In genomic region chr16:88784074-88784855, GRCh38 we compare ENCODE assay signal across 8 cellular contexts. TPM values are rescaled to one million over a fixed set of nuclear protein-coding genes. Genes with fewer than 3 reads are reported as not detected.
A peak's percentile ranks its signal among the peaks of the same experiment; 100 is the strongest.
DNase-seq lines count a peak whose midpoint lies in the region; ATAC-seq and TF ChIP-seq lines count a peak whose summit lies in the region.

No MANE protein-coding gene starts in this region.

- H3K4me1 ChIP-seq in GM23338 (ENCODE audit: insufficient read depth), result peaks cover 10% of the 10 kb centered on the region; the same call in 1 of the 2 replicates

- H3F3A ChIP-seq in GM23338 (replicated peaks; ENCODE audit: low read depth), result peaks cover 9% of the 10 kb centered on the region; the same call in 1 of the 2 replicates

- H3K27me3 Mint-ChIP-seq in GM23338 (ENCODE audit: insufficient read depth, low read depth, poor library complexity), result peaks cover 14% of the 10 kb centered on the region

- peak overlapping the region; percentile 82 for H3K4me2 ChIP-seq in GM23338

- TF ChIP-seq CTCF in GM23338 (conservative IDR thresholded peaks at IDR 0.05; ENCODE audit: low read depth in 2 of 2), result peak; percentile 43 to 44
- peak; percentile 67 for TF ChIP-seq CTCF in astrocyte of the cerebellum (IDR thresholded peaks at IDR 0.05; ENCODE audit: low read depth, low read length, missing control alignments)

- H3K9me3 Mint-ChIP-seq in GM23338, result no peaks in the 10 kb centered on the region

- H3K27ac ChIP-seq in GM23338 (ENCODE audit: low read depth), result no peak overlapping the region

- H3K9me2 ChIP-seq in GM23338 (ENCODE audit: insufficient read depth), result no peaks in the 10 kb centered on the region

- no peak overlapping the region for H3K27ac Mint-ChIP-seq in GM23338

- H3K27me3 ChIP-seq in GM23338 (ENCODE audit: insufficient read depth), result peaks cover 4% of the 10 kb centered on the region; the same call in 1 of the 2 replicates

- DNase-seq in C1 segment of cervical spinal cord (lab: John Stamatoyannopoulos, UW) (peak in 8 of 14 donors; percentile 17 to 65 (median 50)), GM23338 (ENCODE audit: low spot score) (peak; percentile 83), RKO (ENCODE audit: low spot score) (peak; percentile 77), astrocyte of the cerebellum (ENCODE audit: low read depth) (peak; percentile 41), skeletal muscle cell (ENCODE audit: low read depth) (no peak)
- DNase-seq in central memory CD4-positive, alpha-beta T cell, result no peak

- H3K4me3 Mint-ChIP-seq in GM23338, result peak overlapping the region; percentile 77

- 0 out of 2 replicates have a peak, but pooled peaks cover 7% of the 10 kb centered on the region for H4K20me1 ChIP-seq in GM23338 (replicated peaks; ENCODE audit: insufficient read depth)

- H3K4me1 Mint-ChIP-seq in GM23338, result peaks cover 28% of the 10 kb centered on the region

- 0 out of 2 replicates have a peak overlapping the region, but pooled peaks have one; percentile 28 for H2AFZ ChIP-seq in GM23338

- H3K36me3 ChIP-seq in GM23338 (ENCODE audit: insufficient read depth), result no peaks in the 10 kb centered on the region

- peak overlapping the region; percentile 65 for H3K4me3 ChIP-seq in GM23338
- peak overlapping the region; percentile 58 for H3K4me3 ChIP-seq in astrocyte of the cerebellum (ENCODE audit: low read depth, low read length)
- H3K4me3 ChIP-seq in iPS-11a (ENCODE audit: low read depth, low read length), result peak overlapping the region; percentile 36
- H3K4me3 ChIP-seq in skeletal muscle cell (ENCODE audit: low read depth, low read length), result peak overlapping the region; percentile 70

- in situ Hi-C loops in astrocyte of the cerebellum (cut with HindIII; ENCODE audit: low sequenced_read_pairs), result loop anchor here (10.0 kb wide), 1 partner anchor 109 kb away; no protein-coding TSS in a partner anchor

- peaks cover 48% of the 10 kb centered on the region for H3K79me2 ChIP-seq in GM23338 (replicated peaks; ENCODE audit: insufficient read depth)

- H3K36me3 Mint-ChIP-seq in GM23338 (ENCODE audit: low read depth), result no peaks in the 10 kb centered on the region

- peak; percentile 70 for ATAC-seq in GM23338
- no peak for ATAC-seq in GM18868 (IDR thresholded peaks at IDR 0.05; ENCODE audit: unreplicated experiment)

TF ChIP-seq in GM23338, 12 proteins besides CTCF, POLR2A, EP300 and RAD21 (continues in another document):
- TF ChIP-seq EZH2phosphoT487 (IDR thresholded peaks at IDR 0.05; ENCODE audit: unreplicated experiment) (no peak), ZNF462 (CRISPR knock-in tag; IDR thresholded peaks at IDR 0.05) (no peak), JUNB (IDR thresholded peaks at IDR 0.05; ENCODE audit: unreplicated experiment) (no peak), STAT1 (IDR thresholded peaks at IDR 0.05; ENCODE audit: unreplicated experiment) (no peak), REST (IDR thresholded peaks at IDR 0.05; ENCODE audit: unreplicated experiment) (no peak), CREB1 (CRISPR knock-in tag; IDR thresholded peaks at IDR 0.05; ENCODE audit: low read depth) (no peak), NANOG (IDR thresholded peaks at IDR 0.05; ENCODE audit: borderline replicate concordance) (no peak), ETS1 (IDR thresholded peaks at IDR 0.05) (no peak)

RNA-seq across cellular contexts. Expression of gene PIEZO1, which starts 0.8 kb away (rescaled TPM):
- 56.2 and 70.1 TPM in 2 replicates for total RNA-seq in GM23338 (2014; rRNA removed; shearing (Covaris generic))
- polyA plus RNA-seq in GM23338 (2016; fragmentation: Nextera tagmentation; extraction: Ambion mirVana), result 29.6 and 30.4 TPM in 2 replicates

RNA-seq across cellular contexts. Expression of gene CDT1, which starts 19.3 kb away (rescaled TPM):
- total RNA-seq in GM23338 (2014; rRNA removed; shearing (Covaris generic)), result 114 and 187 TPM in 2 replicates
- 32.6 and 36.1 TPM in 2 replicates for polyA plus RNA-seq in GM23338 (2016; fragmentation: Nextera tagmentation; extraction: Ambion mirVana)

RNA-seq across cellular contexts. Expression of gene APRT, which starts 27.5 kb away (rescaled TPM):
- total RNA-seq in GM23338 (2014; rRNA removed; shearing (Covaris generic)), result 250 and 258 TPM in 2 replicates
- polyA plus RNA-seq in GM23338 (2016; fragmentation: Nextera tagmentation; extraction: Ambion mirVana), result 522 and 536 TPM in 2 replicates

Comparison
In these comparisons a context has a peak if more than half of its experiments do, and no peak if none do; other contexts are left out.
1. DNase-seq: peak in C1 segment of cervical spinal cord (8 of 14), GM23338 (single experiment), RKO (single experiment) and astrocyte of the cerebellum (single experiment); none in skeletal muscle cell (single experiment) and central memory CD4-positive, alpha-beta T cell (single experiment).
2. Peak in every context shown above with its lines, with median percentiles within 50 percentile points of each other: H3K4me3 ChIP-seq.